In genomic region chr15:68175527-68175926, GRCh38 we compare ENCODE assay signal across 18 cellular contexts.
"Had no signal": no experiment of that assay in that cellular context is flagged by ENCODE, and none has a peak within 500 bp of the region (broad histone marks: within the 10 kb centered on the region; RNA-seq: fewer than 3 reads in every experiment).

No MANE protein-coding gene starts in this region.

- DNase-seq: activated CD4-positive, alpha-beta T cell treated with anti-CD3 and anti-CD28 coated beads for 1 hour; activated CD4-positive, alpha-beta T cell treated with anti-CD3 and anti-CD28 coated beads, Interleukin-2, amount 50 U/mL, for 1 hour; activated T-cell treated with anti-CD3 and anti-CD28 coated beads, Interleukin-2, amount 50 U/mL, for 24 hours; aorta; brain microvascular endothelial cell; central memory CD4-positive, alpha-beta T cell; dorsolateral prefrontal cortex; effector memory CD8-positive, alpha-beta T cell; foreskin melanocyte; hypothalamus; left ventricle myocardium inferior; naive thymus-derived CD8-positive, alpha-beta T cell; right cardiac atrium; stimulated activated CD4-positive, alpha-beta T cell treated with anti-CD3 and anti-CD28 coated beads, Interleukin-4, amount 100 ng/mL, for 24 hours; stimulated activated naive CD8-positive, alpha-beta T cell treated with anti-CD3 and anti-CD28 coated beads, Interleukin-15, Interleukin-2, amounts not matched to agents 100 U/mL and 50 U/mL, for 24 hours; T-helper 17 cell; upper lobe of left lung; WERI-Rb-1 had no signal
